ENCODE assay signal across 20 cellular contexts in the genomic region with DNA sequence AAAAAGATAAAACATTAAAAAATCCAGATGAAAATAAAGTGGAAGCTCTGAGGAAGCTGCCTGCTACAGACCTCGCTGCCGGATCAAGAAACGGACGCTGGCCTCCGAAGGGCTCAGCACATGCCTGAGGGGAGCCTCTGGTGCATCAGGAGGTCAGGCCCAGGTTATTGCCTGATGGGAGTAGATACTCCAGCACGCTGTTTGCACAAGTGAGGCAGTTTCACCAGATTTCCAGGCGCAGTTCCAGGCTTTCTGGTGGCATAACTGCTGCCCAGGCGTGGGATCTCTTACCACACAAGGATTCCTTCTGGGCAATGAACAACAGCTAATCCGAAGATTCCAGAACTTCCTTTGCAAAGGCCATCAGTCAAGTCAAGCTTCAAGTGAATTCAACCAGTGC.
DNase-seq lines count a peak whose midpoint lies in the region; TF ChIP-seq lines count a peak whose summit lies in the region.
"Had no signal": no experiment of that assay in that cellular context is flagged by ENCODE, and none has a peak within 500 bp of the region (broad histone marks: within the 10 kb centered on the region; RNA-seq: fewer than 3 reads in every experiment).

No MANE protein-coding gene starts in this region.

- H3K4me1 ChIP-seq in BE2C (peaks cover 9% of the 10 kb centered on the region), esophagus muscularis mucosa (no peaks in the 10 kb centered on the region)
- H3K4me1 ChIP-seq: Caco-2, HAP-1, Peyer's patch, SJSA1 had no signal

- TF ChIP-seq CTCF in BE2C (IDR thresholded peaks at IDR 0.05; ENCODE audit: low read depth, low read length): no peak
- TF ChIP-seq CTCF in LNCaP clone FGC (IDR thresholded peaks at IDR 0.05; ENCODE audit: control insufficient read depth, extremely low read depth, insufficient read depth): no peak
- no peak for TF ChIP-seq CTCF in esophagus muscularis mucosa (IDR thresholded peaks at IDR 0.05)

- 79% methylated on average over 8 of the region's 9 CpGs for WGBS in esophagus muscularis mucosa

- H3K4me3 ChIP-seq in BE2C (ENCODE audit: low read depth, low read length) (no peak overlapping the region), LNCaP clone FGC (ENCODE audit: low read depth, low read length) (no peak overlapping the region), esophagus muscularis mucosa (no peak overlapping the region)
- H3K4me3 ChIP-seq: BLaER1 treated with 17β-estradiol and CSF1 and Interleukin-3, amounts not matched to agents 10 nM and 100 nM; GM23338; HAP-1; MG63; Peyer's patch; SJSA1 had no signal

- DNase-seq in BE2C (peak; percentile 43), LNCaP clone FGC (ENCODE audit: low read depth) (peak; percentile 19), esophagus muscularis mucosa (ENCODE audit: extremely low spot score) (peak; percentile 68), mucosa of gallbladder (ENCODE audit: low spot score) (peak; percentile 2), HEK293T (ENCODE audit: extremely low spot score) (no peak), 8988T (no peak)
- no peak for DNase-seq in activated T-cell treated with anti-CD3 and anti-CD28 coated beads, Interleukin-2, amount 50 U/mL, for 48 hours
- DNase-seq: Caco-2; CD4-positive, alpha-beta memory T cell; DND-41; Karpas-422; MG63; NCI-H1417 treated with DMSO at 0.1 percent for 48 hours; NCI-H187; NCI-H526; Peyer's patch had no signal

- H3K36me3 ChIP-seq in BE2C: no peaks in the 10 kb centered on the region
- H3K36me3 ChIP-seq in esophagus muscularis mucosa: no peaks in the 10 kb centered on the region
- H3K36me3 ChIP-seq: BLaER1 treated with 17β-estradiol and CSF1 and Interleukin-3, amounts not matched to agents 10 nM and 100 nM; HAP-1; MG63; Peyer's patch; SJSA1 had no signal

- CTCF ChIA-PET in HEK293T (lab: Yijun Ruan, JAX): interaction anchor here (1.7 kb wide), 1 partner anchor 10 kb away, joined by 6 read pairs; no protein-coding TSS in a partner anchor

- POLR2A ChIA-PET in HEK293T (lab: Yijun Ruan, JAX): no interaction called here

- no peak for TF ChIP-seq POLR2A in esophagus muscularis mucosa (IDR thresholded peaks at IDR 0.05; ENCODE audit: low read depth)

- H3K27ac ChIP-seq in esophagus muscularis mucosa (replicated peaks in 1 of 4): no peak overlapping the region
- H3K27ac ChIP-seq: BLaER1 treated with 17β-estradiol and CSF1 and Interleukin-3, amounts not matched to agents 10 nM and 100 nM; Peyer's patch; SJSA1 had no signal

- no peak for TF ChIP-seq EP300 in esophagus muscularis mucosa (IDR thresholded peaks at IDR 0.05)

- H3K27me3 ChIP-seq in BE2C (no peaks in the 10 kb centered on the region), esophagus muscularis mucosa (peaks cover 0 to 6% (median 0%) of the 10 kb centered on the region in 4 donors)
- H3K27me3 ChIP-seq: BLaER1 treated with 17β-estradiol and CSF1 and Interleukin-3, amounts not matched to agents 10 nM and 100 nM; MG63; Peyer's patch had no signal

- H3K9me3 ChIP-seq in BE2C (peaks cover 6% of the 10 kb centered on the region; the same call in 1 of the 2 replicates), esophagus muscularis mucosa (no peaks in the 10 kb centered on the region)
- H3K9me3 ChIP-seq: Caco-2, HAP-1, MG63, SJSA1 had no signal

- intact Hi-C loops in esophagus muscularis mucosa (cut with DNase I): no loop called here

TF ChIP-seq in HEK293T, 16 proteins besides CTCF, POLR2A, EP300 and RAD21:
- TF ChIP-seq HDGF (IDR thresholded peaks at IDR 0.05; ENCODE audit: borderline replicate concordance): no peak

Comparison
In these comparisons a context has a peak if more than half of its experiments do, and no peak if none do; other contexts are left out.
1. DNase-seq: peak in BE2C (single experiment), LNCaP clone FGC (single experiment), esophagus muscularis mucosa (single experiment) and mucosa of gallbladder (single experiment); none in activated T-cell treated with anti-CD3 and anti-CD28 coated beads, Interleukin-2, amount 50 U/mL, for 48 hours (0 of 2), HEK293T (single experiment) and 8988T (single experiment).